In genomic region chr16:356756-357155, GRCh38 we compare ENCODE assay signal across 19 cellular contexts. TPM values are rescaled to one million over a fixed set of nuclear protein-coding genes. Genes with fewer than 3 reads are reported as not detected.
DNase-seq lines count a peak whose midpoint lies in the region; ATAC-seq, FAIRE-seq and TF ChIP-seq lines count a peak whose summit lies in the region.
"Had no signal": no experiment of that assay in that cellular context is flagged by ENCODE, and none has a peak within 500 bp of the region (broad histone marks: within the 10 kb centered on the region; RNA-seq: fewer than 3 reads in every experiment).

No MANE protein-coding gene starts in this region.

- H3K4me3 Mint-ChIP-seq in CD14-positive monocyte: no peak overlapping the region
- no peak overlapping the region for H3K4me3 Mint-ChIP-seq in naive thymus-derived CD8-positive, alpha-beta T cell
- H3K4me3 Mint-ChIP-seq: GM23338, HFFc6 had no signal

- H3K4me3 ChIP-seq in GM06990 (replicated peaks; ENCODE audit: low read depth, low read length) (no peak overlapping the region), bronchial epithelial cell (ENCODE audit: low read depth, low read length) (no peak overlapping the region)
- H3K4me3 ChIP-seq: BLaER1, GM23338 had no signal

- ATAC-seq in naive thymus-derived CD8-positive, alpha-beta T cell: no peak
- ATAC-seq: GM23338, HCT116 had no signal

- TF ChIP-seq CTCF in CD14-positive monocyte (IDR thresholded peaks at IDR 0.05) (no peak), GM06990 (IDR thresholded peaks at IDR 0.05; ENCODE audit: insufficient read depth, low read length, poor library complexity, severe bottlenecking) (no peak), bronchial epithelial cell (IDR thresholded peaks at IDR 0.05; ENCODE audit: insufficient read depth, low read length, severe bottlenecking) (no peak), GM20000 (IDR thresholded peaks at IDR 0.05; ENCODE audit: extremely low read depth, missing control alignments) (no peak)

- intact Hi-C loops in CD14-positive monocyte (cut with micrococcal nuclease): no loop called here

- H3K27me3 Mint-ChIP-seq in CD14-positive monocyte (ENCODE audit: low read depth in 3 of 3): peaks cover 0 to 9% (median 3%) of the 10 kb centered on the region in 3 donors
- H3K27me3 Mint-ChIP-seq in naive thymus-derived CD8-positive, alpha-beta T cell: no peaks in the 10 kb centered on the region

- H3K27ac Mint-ChIP-seq in CD14-positive monocyte: no peak overlapping the region
- peak overlapping the region in 6 of 10 donors; percentile 21 to 96 (median 66) for H3K27ac Mint-ChIP-seq in naive thymus-derived CD8-positive, alpha-beta T cell
- H3K27ac Mint-ChIP-seq: GM23338, HFFc6 had no signal

- POLR2A ChIA-PET in naive thymus-derived CD8-positive, alpha-beta T cell (lab: Charles Lee): interaction anchor here (2.4 to 4.8 kb wide), 3 partner anchors 10 to 44 kb away, joined by 8 to 24 read pairs (median 22); partner anchors contain the start of genes DECR2 and PGAP6

- H3K36me3 Mint-ChIP-seq in CD14-positive monocyte: no peaks in the 10 kb centered on the region
- H3K36me3 Mint-ChIP-seq in naive thymus-derived CD8-positive, alpha-beta T cell: no peaks in the 10 kb centered on the region

- H3K36me3 ChIP-seq in GM06990 (ENCODE audit: control insufficient read depth, insufficient read depth, low read length): no peaks in the 10 kb centered on the region
- H3K36me3 ChIP-seq in bronchial epithelial cell (ENCODE audit: control insufficient read depth, insufficient read depth, low read length): no peaks in the 10 kb centered on the region
- H3K36me3 ChIP-seq: BLaER1 had no signal

- DNase-seq in CD14-positive monocyte (ENCODE audit: low spot score) (peak; percentile 27), GM06990 (ENCODE audit: extremely low read depth, insufficient read length) (peak; percentile 3), bronchial epithelial cell (ENCODE audit: low read depth) (no peak), NCI-H187 (lab: John Stamatoyannopoulos, UW) (no peak), GM20000 (ENCODE audit: low spot score) (no peak), hippocampal formation (lab: John Stamatoyannopoulos, UW) (no peak), activated gamma-delta T cell treated with Interleukin-2 at 50 U/mL for 16 hours (no peak)
- DNase-seq in naive thymus-derived CD8-positive, alpha-beta T cell: no peak
- DNase-seq: 8988T, Caco-2, H7, HFFc6 had no signal

- no peaks in the 10 kb centered on the region for H3K27me3 ChIP-seq in GM06990 (replicated peaks; ENCODE audit: control insufficient read depth, insufficient read depth, low read length)
- no peaks in the 10 kb centered on the region for H3K27me3 ChIP-seq in bronchial epithelial cell (ENCODE audit: control insufficient read depth, insufficient read depth, low read length)
- H3K27me3 ChIP-seq: BLaER1 had no signal

- FAIRE-seq in bronchial epithelial cell (lab: Jason Lieb, UNC): peak; percentile 23
- FAIRE-seq: D721Med, G401.6, GM12892, GM18507 had no signal

- H3K4me1 Mint-ChIP-seq in CD14-positive monocyte: no peaks in the 10 kb centered on the region
- H3K4me1 Mint-ChIP-seq in naive thymus-derived CD8-positive, alpha-beta T cell: peaks cover 11 to 39% (median 27%) of the 10 kb centered on the region in 4 donors
- H3K4me1 Mint-ChIP-seq: GM23338 had no signal

- H3K9me3 Mint-ChIP-seq in CD14-positive monocyte: peaks cover 0 to 2% (median 0%) of the 10 kb centered on the region in 7 donors
- no peaks in the 10 kb centered on the region for H3K9me3 Mint-ChIP-seq in naive thymus-derived CD8-positive, alpha-beta T cell
- H3K9me3 Mint-ChIP-seq: GM23338, HFFc6 had no signal

RNA-seq across cellular contexts. Expression of gene AXIN1, which starts 4.2 kb away (rescaled TPM):
- under 1 TPM; 0.30 to 0.74 TPM for polyA plus RNA-seq in CD14-positive monocyte
- 49.0 and 49.5 TPM in 2 replicates for total RNA-seq in bronchial epithelial cell
- total RNA-seq in naive thymus-derived CD8-positive, alpha-beta T cell: 10 to 100 TPM; 40.7 to 44.0 TPM
- 1 to 10 TPM; 1.6 to 4.1 (median 2.2) TPM for polyA plus RNA-seq in naive thymus-derived CD8-positive, alpha-beta T cell

RNA-seq across cellular contexts. Expression of gene MRPL28, which starts 13.6 kb away (rescaled TPM):
- polyA plus RNA-seq in CD14-positive monocyte: 10 to 100 TPM; 88.1 to 88.5 TPM
- total RNA-seq in bronchial epithelial cell: 104 and 113 TPM in 2 replicates
- 10 to 100 TPM; 32.4 to 33.3 TPM for total RNA-seq in naive thymus-derived CD8-positive, alpha-beta T cell
- polyA plus RNA-seq in naive thymus-derived CD8-positive, alpha-beta T cell: 10 to 100 TPM; 57.4 to 66.6 (median 64.7) TPM

RNA-seq across cellular contexts. Expression of gene PGAP6, which starts 25.0 kb away (rescaled TPM):
- 10 to 100 TPM; 18.2 to 39.8 TPM for polyA plus RNA-seq in CD14-positive monocyte
- total RNA-seq in bronchial epithelial cell: 44.2 and 46.3 TPM in 2 replicates
- total RNA-seq in naive thymus-derived CD8-positive, alpha-beta T cell: 10 to 100 TPM; 80.1 to 80.4 TPM
- polyA plus RNA-seq in naive thymus-derived CD8-positive, alpha-beta T cell: 10 to 100 TPM; 19.5 to 38.1 (median 22.0) TPM

RNA-seq across cellular contexts. Expression of gene NME4, which starts 40.2 kb away (rescaled TPM):
- 10 to 100 TPM; 26.9 to 31.4 TPM for polyA plus RNA-seq in CD14-positive monocyte
- total RNA-seq in bronchial epithelial cell: 35.3 and 64.0 TPM in 2 replicates
- total RNA-seq in naive thymus-derived CD8-positive, alpha-beta T cell: 10 to 100 TPM; 29.7 to 33.2 TPM
- 10 to 100 TPM; 38.9 to 61.9 (median 60.7) TPM for polyA plus RNA-seq in naive thymus-derived CD8-positive, alpha-beta T cell

RNA-seq across cellular contexts. Expression of gene DECR2, which starts 44.9 kb away (rescaled TPM):
- 1 to 10 TPM; 5.7 to 8.7 TPM for polyA plus RNA-seq in CD14-positive monocyte
- 3.7 and 7.6 TPM in 2 replicates for total RNA-seq in bronchial epithelial cell
- total RNA-seq in naive thymus-derived CD8-positive, alpha-beta T cell: 10 to 100 TPM in 1 of 2 experiments, 1 to 10 TPM in 1; 8.5 to 10.8 TPM
- polyA plus RNA-seq in naive thymus-derived CD8-positive, alpha-beta T cell: 10 to 100 TPM in 1 of 3 donors, 1 to 10 TPM in 2; 7.4 to 12.2 (median 8.5) TPM

Comparison
In these comparisons a context has a peak if more than half of its experiments do, and no peak if none do; other contexts are left out.
1. DNase-seq: peak in CD14-positive monocyte (single experiment) and GM06990 (single experiment); none in bronchial epithelial cell (single experiment), naive thymus-derived CD8-positive, alpha-beta T cell (0 of 10), NCI-H187 (0 of 2), GM20000 (single experiment), hippocampal formation (0 of 2) and activated gamma-delta T cell treated with Interleukin-2 at 50 U/mL for 16 hours (single experiment).
2. H3K27ac Mint-ChIP-seq: peak in naive thymus-derived CD8-positive, alpha-beta T cell (6 of 10); none in CD14-positive monocyte (0 of 7).